In genomic region chr16:9090960-9091866, GRCh38 we compare ENCODE assay signal across 1 cellular context.
A peak's percentile ranks its signal among the peaks of the same experiment; 100 is the strongest.
TF ChIP-seq lines count a peak whose summit lies in the region.

Gene HAPSTR1, plus strand, starts transcription at chr16:9091644. Its CDS starts 401 bp downstream, at chr16:9092045.

TF ChIP-seq in HepG2, 621 proteins besides CTCF, POLR2A, EP300 and RAD21 (continued from another document and continues in another):
- TF ChIP-seq ZNF704 (CRISPR knock-in tag; IDR thresholded peaks at IDR 0.05; ENCODE audit: borderline replicate concordance) (peak; percentile 81; the same call in 1 of the 2 replicates), NR3C1 (CRISPR knock-in tag; IDR thresholded peaks at IDR 0.05) (0 out of 2 replicates have a peak, but pooled peaks have one; percentile 6), ATF6 (CRISPR knock-in tag; conservative IDR thresholded peaks at IDR 0.05) (0 out of 2 replicates have a peak, but pooled peaks have one; percentile 75), MBD4 (IDR thresholded peaks at IDR 0.05; ENCODE audit: borderline replicate concordance, low read length) (no peak), JUN (CRISPR knock-in tag; IDR thresholded peaks at IDR 0.05) (peak; percentile 58; the same call in 1 of the 2 replicates), GLI4 (CRISPR knock-in tag; IDR thresholded peaks at IDR 0.05; ENCODE audit: borderline replicate concordance) (no peak), ZSCAN29 (CRISPR knock-in tag; conservative IDR thresholded peaks at IDR 0.05) (peak; percentile 67), NR2C2 (CRISPR knock-in tag; IDR thresholded peaks at IDR 0.05; ENCODE audit: borderline replicate concordance) (peak; percentile 63; the same call in 1 of the 2 replicates), U2AF2 (IDR thresholded peaks at IDR 0.05; ENCODE audit: low read depth, low read length) (peak; percentile 21; the same call in 1 of the 2 replicates), ZNF34 (CRISPR knock-in tag; IDR thresholded peaks at IDR 0.05; ENCODE audit: borderline replicate concordance) (peak; percentile 74; the same call in 1 of the 2 replicates), ZNF772 (CRISPR knock-in tag; IDR thresholded peaks at IDR 0.05) (no peak), FOXA3 (CRISPR knock-in tag; IDR thresholded peaks at IDR 0.05) (peak; percentile 55), ZNF460 (CRISPR knock-in tag; IDR thresholded peaks at IDR 0.05; ENCODE audit: borderline replicate concordance) (no peak), TRAFD1 (CRISPR knock-in tag; IDR thresholded peaks at IDR 0.05; ENCODE audit: borderline replicate concordance) (no peak), ZNF709 (CRISPR knock-in tag; IDR thresholded peaks at IDR 0.05) (0 out of 2 replicates have a peak, but pooled peaks have one; percentile 34), ZNF253 (CRISPR knock-in tag; IDR thresholded peaks at IDR 0.05; ENCODE audit: borderline replicate concordance) (peak; percentile 88), YEATS2 (CRISPR knock-in tag; IDR thresholded peaks at IDR 0.05; ENCODE audit: borderline replicate concordance) (peak; percentile 75), ZNF232 (CRISPR knock-in tag; IDR thresholded peaks at IDR 0.05; ENCODE audit: borderline replicate concordance) (peak; percentile 80; the same call in 1 of the 2 replicates), ZNF558 (CRISPR knock-in tag; IDR thresholded peaks at IDR 0.05; ENCODE audit: borderline replicate concordance) (peak; percentile 91; the same call in 1 of the 2 replicates), SCMH1 (CRISPR knock-in tag; IDR thresholded peaks at IDR 0.05; ENCODE audit: borderline replicate concordance) (no peak), CBX2 (IDR thresholded peaks at IDR 0.05; ENCODE audit: low read depth, low read length) (no peak), CBX2 (CRISPR knock-in tag; IDR thresholded peaks at IDR 0.05; ENCODE audit: low read depth) (no peak), PLRG1 (conservative IDR thresholded peaks at IDR 0.05) (no peak), ZFP36L1 (CRISPR knock-in tag; IDR thresholded peaks at IDR 0.05) (peak; percentile 96), RFX5 (IDR thresholded peaks at IDR 0.05; ENCODE audit: low read depth, low read length) (peak; percentile 91), PREB (CRISPR knock-in tag; IDR thresholded peaks at IDR 0.05) (no peak), PAX8 (CRISPR knock-in tag; IDR thresholded peaks at IDR 0.05; ENCODE audit: borderline replicate concordance) (peak; percentile 97), ZNF646 (CRISPR knock-in tag; IDR thresholded peaks at IDR 0.05) (no peak), HCFC1 (IDR thresholded peaks at IDR 0.05; ENCODE audit: low read depth, low read length) (peak; percentile 32), ZNF30 (CRISPR knock-in tag; IDR thresholded peaks at IDR 0.05) (no peak; the same call in 1 of the 2 replicates), CBX5 (CRISPR knock-in tag; IDR thresholded peaks at IDR 0.05; ENCODE audit: borderline replicate concordance) (peak; percentile 70; the same call in 1 of the 2 replicates), POLR2AphosphoS2 (IDR thresholded peaks at IDR 0.05; ENCODE audit: low read depth, low read length) (peak; percentile 92), SRF (IDR thresholded peaks at IDR 0.05; ENCODE audit: low read depth, low read length) (peak; percentile 62; the same call in 1 of the 2 replicates), ZGPAT (CRISPR knock-in tag; IDR thresholded peaks at IDR 0.05) (peak; percentile 84; the same call in 1 of the 2 replicates), MZF1 (CRISPR knock-in tag; IDR thresholded peaks at IDR 0.05; ENCODE audit: borderline replicate concordance) (no peak), TFE3 (CRISPR knock-in tag; IDR thresholded peaks at IDR 0.05) (peak; percentile 93), ZNF383 (CRISPR knock-in tag; IDR thresholded peaks at IDR 0.05; ENCODE audit: borderline replicate concordance) (no peak; the same call in 1 of the 2 replicates), ZNF468 (CRISPR knock-in tag; IDR thresholded peaks at IDR 0.05) (peak; percentile 94), SNAI1 (CRISPR knock-in tag; IDR thresholded peaks at IDR 0.05; ENCODE audit: borderline replicate concordance) (no peak), ZNF432 (CRISPR knock-in tag; IDR thresholded peaks at IDR 0.05; ENCODE audit: borderline replicate concordance) (peak; percentile 43; the same call in 1 of the 2 replicates), ZBTB46 (CRISPR knock-in tag; IDR thresholded peaks at IDR 0.05; ENCODE audit: borderline replicate concordance) (no peak), ZNF101 (CRISPR knock-in tag; IDR thresholded peaks at IDR 0.05; ENCODE audit: borderline replicate concordance, low read depth) (no peak), TAF1 (CRISPR knock-in tag; IDR thresholded peaks at IDR 0.05) (peak; percentile 100), ZNF354B (CRISPR knock-in tag; IDR thresholded peaks at IDR 0.05) (no peak), HNRNPLL (IDR thresholded peaks at IDR 0.05; ENCODE audit: low read depth, low read length, poor library complexity, severe bottlenecking) (peak; percentile 83)
